Comparison of ENCODE assay signal across 1 cellular context in genomic region chr1:27862671-27863551, GRCh38.
A peak's percentile ranks its signal among the peaks of the same experiment; 100 is the strongest.
TF ChIP-seq lines count a peak whose summit lies in the region.

No MANE protein-coding gene starts in this region.

TF ChIP-seq in GM12878, 131 proteins besides CTCF, POLR2A, EP300 and RAD21 (continued from another document and continues in another):
- TF ChIP-seq E2F8 (IDR thresholded peaks at IDR 0.05; ENCODE audit: low read depth, partially characterized antibody) (no peak), BRCA1 (IDR thresholded peaks at IDR 0.05; ENCODE audit: low read depth, low read length) (no peak), RELB (IDR thresholded peaks at IDR 0.05; ENCODE audit: low read depth) (peak; percentile 99), IRF4 (IDR thresholded peaks at IDR 0.05; ENCODE audit: low read depth, low read length) (peak; percentile 58; the same call in 1 of the 2 replicates), NBN (IDR thresholded peaks at IDR 0.05) (peak; percentile 91), BCLAF1 (IDR thresholded peaks at IDR 0.05) (no peak), TBL1XR1 (IDR thresholded peaks at IDR 0.05; ENCODE audit: low read depth, low read length) (no peak), SMAD1 (IDR thresholded peaks at IDR 0.05; ENCODE audit: low read depth, partially characterized antibody) (no peak), ATF7 (IDR thresholded peaks at IDR 0.05; ENCODE audit: low read depth) (peak; percentile 42; the same call in 1 of the 2 replicates), BCL11A (IDR thresholded peaks at IDR 0.05; ENCODE audit: low read depth, low read length) (peak; percentile 11; the same call in 1 of the 2 replicates), EGR1 (IDR thresholded peaks at IDR 0.05; ENCODE audit: borderline replicate concordance in 1 of 2, low read depth in 2 of 2, low read length in 2 of 2) (no peak), EZH2 (IDR thresholded peaks at IDR 0.05; ENCODE audit: borderline replicate concordance, control insufficient read depth, low read depth, low read length) (no peak), BHLHE40 (IDR thresholded peaks at IDR 0.05; ENCODE audit: borderline replicate concordance in 1 of 2, low read depth in 2 of 2, low read length in 1 of 2) (peak in 1 of 2 experiments; percentile 33; a peak in 1 of 4 replicates), SPI1 (IDR thresholded peaks at IDR 0.05; ENCODE audit: borderline replicate concordance, insufficient read depth, low read depth, low read length) (peak; percentile 90), SMARCA5 (IDR thresholded peaks at IDR 0.05) (peak; percentile 37; the same call in 1 of the 2 replicates), CUX1 (IDR thresholded peaks at IDR 0.05; ENCODE audit: insufficient replicate concordance, low read depth, low read length) (no peak), SMC3 (IDR thresholded peaks at IDR 0.05; ENCODE audit: borderline replicate concordance, low read length) (no peak), MXI1 (IDR thresholded peaks at IDR 0.05; ENCODE audit: low read depth, low read length) (no peak), TCF7 (IDR thresholded peaks at IDR 0.05; ENCODE audit: borderline replicate concordance) (no peak), BACH1 (IDR thresholded peaks at IDR 0.05; ENCODE audit: borderline replicate concordance) (peak; percentile 98), USF2 (IDR thresholded peaks at IDR 0.05; ENCODE audit: borderline replicate concordance, low read depth, low read length) (no peak), BCL3 (IDR thresholded peaks at IDR 0.05; ENCODE audit: borderline replicate concordance, insufficient read depth, low read depth, low read length, poor library complexity, severe bottlenecking) (no peak), ZNF592 (IDR thresholded peaks at IDR 0.05) (no peak), CEBPB (IDR thresholded peaks at IDR 0.05; ENCODE audit: borderline replicate concordance in 1 of 2, low read depth in 2 of 2, low read length in 2 of 2) (no peak), CREM (IDR thresholded peaks at IDR 0.05; ENCODE audit: low read depth) (no peak; the same call in 1 of the 2 replicates), ZNF384 (IDR thresholded peaks at IDR 0.05; ENCODE audit: borderline replicate concordance, low read depth, low read length) (no peak), NFIC (IDR thresholded peaks at IDR 0.05; ENCODE audit: low read depth, low read length) (no peak; the same call in 1 of the 2 replicates), RAD51 (IDR thresholded peaks at IDR 0.05) (no peak), CBX5 (IDR thresholded peaks at IDR 0.05; ENCODE audit: low read depth) (no peak), PKNOX1 (IDR thresholded peaks at IDR 0.05) (peak; percentile 62), ESRRA (IDR thresholded peaks at IDR 0.05; ENCODE audit: low read length) (no peak), TCF12 (IDR thresholded peaks at IDR 0.05; ENCODE audit: low read depth, low read length) (no peak), IRF3 (IDR thresholded peaks at IDR 0.05) (no peak), ZNF274 (IDR thresholded peaks at IDR 0.05; ENCODE audit: insufficient read depth, insufficient read length) (no peak), RB1 (IDR thresholded peaks at IDR 0.05; ENCODE audit: borderline replicate concordance) (no peak; the same call in 1 of the 2 replicates), GATAD2B (conservative IDR thresholded peaks at IDR 0.05; ENCODE audit: low read depth) (no peak; the same call in 1 of the 2 replicates), CHD1 (IDR thresholded peaks at IDR 0.05; ENCODE audit: low read depth, low read length) (no peak), ZZZ3 (IDR thresholded peaks at IDR 0.05; ENCODE audit: control insufficient read depth, insufficient read length, low read depth) (no peak)
